8 cellular contexts compared by ENCODE assay signal in the genomic region with DNA sequence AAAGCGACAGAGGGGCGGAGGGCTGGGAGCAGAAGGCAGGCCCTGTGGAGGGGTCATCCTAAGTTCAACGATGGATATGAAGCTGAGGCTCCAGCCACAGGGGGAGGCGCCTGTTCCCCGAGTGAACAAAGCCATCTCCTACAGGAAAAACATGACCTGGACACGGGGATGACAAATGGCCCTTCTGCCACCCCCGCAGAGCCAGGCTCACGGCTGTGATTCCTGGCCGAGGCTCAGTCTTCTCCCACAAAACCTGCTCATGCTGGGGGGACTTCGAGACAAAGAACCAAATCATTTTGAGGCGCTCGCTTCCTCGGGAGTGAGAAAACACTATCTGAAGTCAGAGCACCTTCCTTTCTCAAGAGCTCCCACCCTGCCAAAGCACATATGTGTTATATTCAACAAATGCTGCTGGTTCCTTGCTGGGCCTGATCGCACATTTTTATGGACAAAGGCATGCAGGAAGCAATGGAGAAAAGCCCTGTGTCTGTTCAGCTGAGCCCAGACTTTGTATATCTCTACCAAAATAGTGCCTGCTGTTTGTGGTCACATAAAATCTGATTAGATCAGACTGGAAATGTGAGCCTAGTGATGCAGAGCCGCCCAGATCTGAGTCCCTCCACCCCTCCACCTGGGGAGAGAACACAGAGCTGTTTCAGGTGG. TPM values are rescaled to one million over a fixed set of nuclear protein-coding genes. Genes with fewer than 3 reads are reported as not detected.
A peak's percentile ranks its signal among the peaks of the same experiment; 100 is the strongest.
DNase-seq lines count a peak whose midpoint lies in the region; ATAC-seq and TF ChIP-seq lines count a peak whose summit lies in the region.

No MANE protein-coding gene starts in this region.

- H3K27me3 ChIP-seq in adrenal gland (no peaks in the 10 kb centered on the region), smooth muscle cell (ENCODE audit: low read depth) (no peaks in the 10 kb centered on the region)

- WGBS in adrenal gland, 4 donors = 33 to 58% (median 42%) methylated on average over 10 to 15 of the region's 15 CpGs
- WGBS in smooth muscle cell (ENCODE audit: low lambda C conversion rate) = 70% methylated on average over 15 of the region's 15 CpGs

- H3K36me3 ChIP-seq in adrenal gland (replicated peaks in 1 of 2) (no peaks in the 10 kb centered on the region), smooth muscle cell (ENCODE audit: low read depth) (no peaks in the 10 kb centered on the region)

- no peak overlapping the region for H3K4me2 ChIP-seq in smooth muscle cell

- peak; percentile 71 for ATAC-seq in GM18505 (IDR thresholded peaks at IDR 0.05; ENCODE audit: unreplicated experiment)
- ATAC-seq in HG03521 (IDR thresholded peaks at IDR 0.05; ENCODE audit: unreplicated experiment) = peak; percentile 48
- no peak for ATAC-seq in HG03469 (IDR thresholded peaks at IDR 0.05; ENCODE audit: unreplicated experiment)

- H3F3A ChIP-seq in smooth muscle cell (ENCODE audit: low read depth) = peaks cover 14% of the 10 kb centered on the region

- no peak overlapping the region for H3K4me3 ChIP-seq in adrenal gland
- no peak overlapping the region for H3K4me3 ChIP-seq in smooth muscle cell

- TF ChIP-seq POLR2A in GM18505 (IDR thresholded peaks at IDR 0.05; ENCODE audit: borderline replicate concordance, extremely low read depth, insufficient read depth, insufficient read length) = no peak
- no peak for TF ChIP-seq POLR2A in adrenal gland (IDR thresholded peaks at IDR 0.05)

- H3K27ac ChIP-seq in adrenal gland (peak overlapping the region; percentile 20 to 93 (median 83)), smooth muscle cell (ENCODE audit: low read depth) (no peak overlapping the region)

- H2AFZ ChIP-seq in smooth muscle cell (ENCODE audit: low read depth) = no peak overlapping the region

- no peak overlapping the region for H3K9ac ChIP-seq in smooth muscle cell (ENCODE audit: low read depth)

- intact Hi-C loops in adrenal gland (cut with DNase I) = no loop called here

- H4K20me1 ChIP-seq in smooth muscle cell (ENCODE audit: low read depth) = no peaks in the 10 kb centered on the region

- H3K79me2 ChIP-seq in smooth muscle cell (ENCODE audit: low read depth) = no peaks in the 10 kb centered on the region

- TF ChIP-seq CTCF in adrenal gland (IDR thresholded peaks at IDR 0.05) (no peak), smooth muscle cell (IDR thresholded peaks at IDR 0.05; ENCODE audit: borderline replicate concordance, insufficient read depth, poor library complexity, severe bottlenecking) (no peak)

- DNase-seq in adrenal gland = peak in 6 of 7 donors; percentile 56 to 90 (median 68)
- DNase-seq in kidney glomerular epithelial cell (lab: John Stamatoyannopoulos, UW) = peak; percentile 81
- DNase-seq in activated effector memory CD4-positive, alpha-beta T cell treated with anti-CD3 and anti-CD28 coated beads, Interleukin-2, amount 50 U/mL, for 16 hours = no peak
- no peak for DNase-seq in activated naive CD4-positive, alpha-beta T cell treated with anti-CD3 and anti-CD28 coated beads, Interleukin-2, amount 50 U/mL, for 16 hours
- no peak for DNase-seq in smooth muscle cell (lab: John Stamatoyannopoulos, UW; ENCODE audit: unreplicated experiment)

- H3K9me3 ChIP-seq in adrenal gland (replicated peaks in 1 of 3) (no peaks in the 10 kb centered on the region), smooth muscle cell (replicated peaks; ENCODE audit: low read depth) (no peaks in the 10 kb centered on the region)

- H3K4me1 ChIP-seq in adrenal gland (replicated peaks in 1 of 2) = peaks cover 55 to 78% of the 10 kb centered on the region in 2 donors
- H3K4me1 ChIP-seq in smooth muscle cell (ENCODE audit: low read depth) = peaks cover 26% of the 10 kb centered on the region

RNA-seq across cellular contexts. Expression of gene RBP1, which starts 5.6 kb away (rescaled TPM):
- total RNA-seq in adrenal gland = 100 to 1,000 TPM; 146 to 442 (median 282) TPM
- polyA plus RNA-seq in adrenal gland = 1,000 to 10,000 TPM in 1 of 3 donors, 100 to 1,000 TPM in 2; 579 to 1,050 (median 854) TPM
- 3.7 and 16.6 TPM in 2 replicates for total RNA-seq in smooth muscle cell
- polyA plus RNA-seq in smooth muscle cell = 30.2 and 35.0 TPM in 2 replicates

RNA-seq across cellular contexts. Expression of gene RBP2, which starts 57.6 kb away (rescaled TPM):
- total RNA-seq in adrenal gland = 1 to 10 TPM in 1 of 8 donors, not detected in 7; 2.2 TPM
- 1 to 10 TPM in 1 of 3 donors, under 1 TPM in 2; 0.71 to 1.9 (median 0.99) TPM for polyA plus RNA-seq in adrenal gland
- total RNA-seq in smooth muscle cell = not detected in 2 replicates
- polyA plus RNA-seq in smooth muscle cell = not detected in 2 replicates

Comparison
In these comparisons a context has a peak if more than half of its experiments do, and no peak if none do; other contexts are left out.
1. DNase-seq: peak in adrenal gland (6 of 7) and kidney glomerular epithelial cell (single experiment); none in activated effector memory CD4-positive, alpha-beta T cell treated with anti-CD3 and anti-CD28 coated beads, Interleukin-2, amount 50 U/mL, for 16 hours (single experiment), activated naive CD4-positive, alpha-beta T cell treated with anti-CD3 and anti-CD28 coated beads, Interleukin-2, amount 50 U/mL, for 16 hours (single experiment) and smooth muscle cell (single experiment).